20 cellular contexts compared by ENCODE assay signal in genomic region chr14:81125536-81125935, GRCh38.
"Had no signal": no experiment of that assay in that cellular context is flagged by ENCODE, and none has a peak within 500 bp of the region (broad histone marks: within the 10 kb centered on the region; RNA-seq: fewer than 3 reads in every experiment).

No MANE protein-coding gene starts in this region.

- ATAC-seq: activated T-cell treated with anti-CD3 and anti-CD28 coated beads, Interleukin-2, amount 50 U/mL, for 72 hours; esophagus mucosa; stimulated activated naive B cell treated with anti-CD40 and anti-IgM and Interleukin-4, amounts not matched to agents 10 μg/mL and 1 μg/mL and 100 μg/mL, for 72 hours had no signal

- H3K27ac ChIP-seq: right atrium auricular region, skin epidermis, tibial artery had no signal

- DNase-seq: activated CD4-positive, alpha-beta T cell treated with anti-CD3 and anti-CD28 coated beads, Interleukin-2, amount 10 ng/mL, durations not matched to agents 24 days and 14 days; activated CD4-positive, CD25-positive, alpha-beta regulatory T cell; activated CD8-positive, alpha-beta memory T cell treated with anti-CD3 and anti-CD28 coated beads, Interleukin-2, amount 50 U/mL, for 48 hours; activated gamma-delta T cell treated with Interleukin-2 at 50 U/mL for 16 hours; activated T-cell treated with anti-CD3 and anti-CD28 coated beads, Interleukin-2, amount 50 U/mL, for 72 hours; amniotic stem cell; caudate nucleus; hippocampal formation; nucleus accumbens; posterior cingulate gyrus; stimulated activated CD4-positive, alpha-beta T cell treated with anti-CD3 and anti-CD28 coated beads, Interleukin-15, amount 100 ng/mL, for 24 hours; stimulated activated CD4-positive, alpha-beta T cell treated with anti-CD3 and anti-CD28 coated beads, Interleukin-4, amount 100 ng/mL, for 1 hour; stimulated activated naive B cell treated with anti-CD40 and anti-IgM and Interleukin-4, amounts not matched to agents 10 μg/mL and 1 μg/mL and 100 μg/mL, for 72 hours; tibial artery had no signal

- H3K9me3 ChIP-seq: right atrium auricular region, tibial artery had no signal

- H3K4me3 ChIP-seq: right atrium auricular region, skin epidermis, tibial artery had no signal

- H3K27me3 ChIP-seq: right atrium auricular region, tibial artery had no signal

- H3K36me3 ChIP-seq: right atrium auricular region, tibial artery had no signal

- FAIRE-seq: colon, endometrium, urothelium cell line had no signal

- H3K4me1 ChIP-seq: right atrium auricular region, tibial artery had no signal
